15 cellular contexts compared by ENCODE assay signal in the genomic region with DNA sequence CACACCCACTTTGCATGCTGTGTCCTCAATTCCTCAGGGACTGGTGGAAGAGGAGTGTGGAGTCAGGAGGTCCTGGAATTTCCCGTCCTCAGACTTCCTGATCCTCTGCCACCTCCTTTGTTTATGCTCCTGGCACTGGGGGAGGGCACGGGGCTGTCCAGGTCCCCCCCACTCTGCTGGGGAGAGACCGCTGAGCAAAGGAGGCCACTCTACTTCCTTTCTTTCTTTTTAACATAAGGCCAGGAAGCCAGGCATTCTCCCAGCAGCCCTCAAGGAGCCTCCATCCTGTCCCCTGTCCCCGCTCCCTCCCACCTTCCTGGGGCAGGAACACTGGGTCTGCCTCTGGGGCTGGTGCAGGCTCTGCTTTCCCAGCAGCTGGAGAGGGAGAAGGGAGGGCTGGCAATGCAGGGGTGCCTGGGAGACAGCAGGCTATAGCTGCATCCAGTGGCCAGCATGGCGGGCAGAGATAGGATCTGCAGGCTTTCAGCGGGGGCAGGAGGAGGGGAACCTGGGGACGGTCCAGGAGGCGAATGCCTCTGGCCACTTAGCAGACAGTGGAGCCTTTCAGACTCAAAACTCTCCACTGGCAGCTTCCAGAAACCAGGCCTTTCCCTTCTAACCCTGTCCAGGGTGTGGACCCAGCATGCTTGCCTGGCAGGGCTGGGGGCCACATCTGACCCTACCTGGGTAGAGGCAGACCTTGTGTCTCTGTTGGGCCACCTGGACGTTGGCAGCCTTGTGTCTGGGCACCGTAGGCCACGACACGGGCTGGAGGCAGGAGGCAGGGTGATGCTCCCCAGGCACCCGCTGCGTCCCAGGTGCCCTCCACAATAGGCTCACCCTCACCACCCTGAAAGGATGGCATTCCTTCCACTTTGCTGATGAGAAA.
DNase-seq lines count a peak whose midpoint lies in the region; ATAC-seq and TF ChIP-seq lines count a peak whose summit lies in the region.
"Had no signal": no experiment of that assay in that cellular context is flagged by ENCODE, and none has a peak within 500 bp of the region (broad histone marks: within the 10 kb centered on the region; RNA-seq: fewer than 3 reads in every experiment).

No MANE protein-coding gene starts in this region.

- DNase-seq in breast epithelium (ENCODE audit: low spot score in 2 of 2) (peak; percentile 65 to 72), MCF 10A (ENCODE audit: unreplicated experiment) (no peak), left lung (peak; percentile 27 to 51), NCI-H146 (lab: John Stamatoyannopoulos, UW) (no peak), Calu3 (no peak), NCI-H510A treated with DMSO at 0.1 percent for 48 hours (lab: John Stamatoyannopoulos, UW) (no peak)
- DNase-seq: ACHN, activated T-cell treated with anti-CD3 and anti-CD28 coated beads for 4 hours, GDM1, NCI-H345, SIG-M5, transverse colon had no signal

- H3K27me3 ChIP-seq in breast epithelium (no peaks in the 10 kb centered on the region), left lung (no peaks in the 10 kb centered on the region)
- H3K27me3 ChIP-seq: ascending aorta, transverse colon had no signal

- CTCF ChIA-PET in MCF 10A (lab: Yijun Ruan, JAX) (interaction anchor here (2.4 to 13.8 kb wide), 2 partner anchors 135 to 261 kb away, joined by 13 to 360 read pairs; no protein-coding TSS in a partner anchor), Calu3 (lab: Charles Lee) (interaction anchor here (0.6 kb wide), 1 partner anchor 302 kb away, joined by 3 read pairs; a partner anchor contains a TSS)

- H3K27me3 Mint-ChIP-seq in MCF 10A (ENCODE audit: insufficient read depth, unreplicated experiment) (no peaks in the 10 kb centered on the region), brain (peaks cover 3% of the 10 kb centered on the region), Calu3 (ENCODE audit: unreplicated experiment) (peaks cover 100% of the 10 kb centered on the region)

- intact Hi-C loops in breast epithelium (cut with DNase I; ENCODE audit: low total_unique reads): no loop called here
- intact Hi-C loops in MCF 10A (cut with micrococcal nuclease): no loop called here
- intact Hi-C loops in left lung (cut with DNase I): no loop called here
- intact Hi-C loops in Calu3 (cut with micrococcal nuclease; ENCODE audit: unreplicated experiment): no loop called here

- H3K4me1 ChIP-seq in breast epithelium (peaks cover 0 to 15% of the 10 kb centered on the region in 2 donors), left lung (peaks cover 0 to 51% of the 10 kb centered on the region in 2 donors)
- H3K4me1 ChIP-seq: ascending aorta had no signal

- no peak overlapping the region for H3K27ac Mint-ChIP-seq in MCF 10A (ENCODE audit: low read depth, unreplicated experiment)
- peak overlapping the region in 3 of 5 experiments; percentile 31 to 75 (median 71) for H3K27ac Mint-ChIP-seq in brain
- no peak overlapping the region for H3K27ac Mint-ChIP-seq in Calu3 (ENCODE audit: unreplicated experiment)

- H3K36me3 Mint-ChIP-seq in MCF 10A (ENCODE audit: insufficient read depth, unreplicated experiment) (no peaks in the 10 kb centered on the region), brain (peaks cover 31% of the 10 kb centered on the region), Calu3 (ENCODE audit: insufficient read depth, unreplicated experiment) (no peaks in the 10 kb centered on the region)

- H3K27ac ChIP-seq in breast epithelium: peak overlapping the region; percentile 76 to 92
- peak overlapping the region; percentile 33 to 72 for H3K27ac ChIP-seq in left lung
- H3K27ac ChIP-seq in temporal lobe (ENCODE audit: low read depth, low read length): peak overlapping the region; percentile 59
- H3K27ac ChIP-seq: ascending aorta had no signal

- BruUV-seq in MCF 10A (replicated peaks; lab: Mats Ljungman, UMichigan): no TSS peak
- BruUV-seq in Calu3 (replicated peaks; lab: Mats Ljungman, UMichigan): no TSS peak

- H3K4me3 Mint-ChIP-seq in MCF 10A (ENCODE audit: unreplicated experiment) (no peak overlapping the region), brain (no peak overlapping the region), Calu3 (ENCODE audit: low read depth, unreplicated experiment) (no peak overlapping the region)

- H3K4me3 ChIP-seq in breast epithelium (no peak overlapping the region), left lung (no peak overlapping the region)
- H3K4me3 ChIP-seq: ascending aorta, transverse colon had no signal

- no peak for TF ChIP-seq CTCF in breast epithelium (IDR thresholded peaks at IDR 0.05)
- no peak for TF ChIP-seq CTCF in MCF 10A (IDR thresholded peaks at IDR 0.05; ENCODE audit: unreplicated experiment)
- no peak for TF ChIP-seq CTCF in brain (conservative IDR thresholded peaks at IDR 0.05)
- no peak for TF ChIP-seq CTCF in left lung (IDR thresholded peaks at IDR 0.05)
- TF ChIP-seq CTCF in Calu3 (IDR thresholded peaks at IDR 0.05; ENCODE audit: unreplicated experiment): no peak

- H3K9me3 Mint-ChIP-seq in MCF 10A (ENCODE audit: unreplicated experiment) (no peaks in the 10 kb centered on the region), brain (peaks cover 0 to 3% (median 0%) of the 10 kb centered on the region in 5 experiments), Calu3 (ENCODE audit: low read depth, unreplicated experiment) (no peaks in the 10 kb centered on the region)

- H3K4me1 Mint-ChIP-seq in MCF 10A (ENCODE audit: insufficient read depth, unreplicated experiment) (no peaks in the 10 kb centered on the region), brain (peaks cover 55% of the 10 kb centered on the region), Calu3 (ENCODE audit: low read depth, unreplicated experiment) (no peaks in the 10 kb centered on the region)

- no peaks in the 10 kb centered on the region for H3K9me3 ChIP-seq in breast epithelium
- H3K9me3 ChIP-seq in left lung: no peaks in the 10 kb centered on the region
- H3K9me3 ChIP-seq: ascending aorta, transverse colon had no signal

- no peak for TF ChIP-seq POLR2A in breast epithelium (IDR thresholded peaks at IDR 0.05)

- POLR2A ChIA-PET in MCF 10A (lab: Yijun Ruan, JAX): no interaction called here

- ATAC-seq in left lung: peak; percentile 16

- H3K36me3 ChIP-seq in breast epithelium (no peaks in the 10 kb centered on the region), left lung (no peaks in the 10 kb centered on the region)
- H3K36me3 ChIP-seq: ascending aorta, transverse colon had no signal

Comparison
In these comparisons a context has a peak if more than half of its experiments do, and no peak if none do; other contexts are left out.
1. DNase-seq: peak in breast epithelium (2 of 2) and left lung (2 of 2); none in MCF 10A (single experiment), NCI-H146 (single experiment), Calu3 (single experiment) and NCI-H510A treated with DMSO at 0.1 percent for 48 hours (single experiment).
2. H3K27ac Mint-ChIP-seq: peak in brain (3 of 5); none in MCF 10A (single experiment) and Calu3 (single experiment).
3. Peak in every context shown above with its lines, with median percentiles within 50 percentile points of each other: H3K27ac ChIP-seq.